ENCODE assay signal across 15 cellular contexts in genomic region chr19:42455621-42456081, GRCh38. TPM values are rescaled to one million over a fixed set of nuclear protein-coding genes. Genes with fewer than 3 reads are reported as not detected.
DNase-seq lines count a peak whose midpoint lies in the region; ATAC-seq, FAIRE-seq and TF ChIP-seq lines count a peak whose summit lies in the region.
"Had no signal": no experiment of that assay in that cellular context is flagged by ENCODE, and none has a peak within 500 bp of the region (broad histone marks: within the 10 kb centered on the region; RNA-seq: fewer than 3 reads in every experiment).

No MANE protein-coding gene starts in this region.

- ATAC-seq in left lobe of liver (no peak), HG03108 (IDR thresholded peaks at IDR 0.05; ENCODE audit: unreplicated experiment) (no peak), HG02870 (IDR thresholded peaks at IDR 0.05; ENCODE audit: unreplicated experiment) (no peak)

- H3K4me3 ChIP-seq in bronchial epithelial cell (ENCODE audit: low read depth, low read length): no peak overlapping the region
- H3K4me3 ChIP-seq: adrenal gland, coronary artery, esophagus squamous epithelium had no signal

- FAIRE-seq in bronchial epithelial cell (lab: Jason Lieb, UNC): peak; percentile 98

- TF ChIP-seq CTCF in bronchial epithelial cell (IDR thresholded peaks at IDR 0.05; ENCODE audit: insufficient read depth, low read length, severe bottlenecking): no peak

- DNase-seq in CD1c-positive myeloid dendritic cell (ENCODE audit: extremely low spot score) (peak; percentile 75), HT-29 (ENCODE audit: low spot score) (peak; percentile 98), bronchial epithelial cell (ENCODE audit: low read depth) (peak; percentile 99), mesenteric fat pad (ENCODE audit: low spot score) (peak; percentile 18), left lobe of liver (ENCODE audit: low spot score) (no peak), DMS 273 treated with DMSO at 0.1 percent for 48 hours (lab: John Stamatoyannopoulos, UW) (no peak)
- DNase-seq: activated CD4-positive, alpha-beta memory T cell treated with anti-CD3 and anti-CD28 coated beads for 36 hours; adrenal gland; DMS79 treated with DMSO at 0.1 percent for 48 hours; esophagus squamous epithelium; MM.1S; NCI-H2081 had no signal

- H3K36me3 ChIP-seq in bronchial epithelial cell (ENCODE audit: control insufficient read depth, insufficient read depth, low read length): no peaks in the 10 kb centered on the region
- H3K36me3 ChIP-seq: adrenal gland, esophagus squamous epithelium had no signal

- H3K27me3 ChIP-seq in bronchial epithelial cell (ENCODE audit: control insufficient read depth, insufficient read depth, low read length): no peaks in the 10 kb centered on the region
- H3K27me3 ChIP-seq: adrenal gland, esophagus squamous epithelium had no signal

RNA-seq across cellular contexts. Expression of gene CXCL17, which starts 12.9 kb away (rescaled TPM):
- 0.61 TPM in 1 of 2 replicates, not detected in the other for total RNA-seq in HT-29 (2014; rRNA removed; shearing (Covaris generic))
- 1.1 and 5.8 TPM in 2 replicates for total RNA-seq in bronchial epithelial cell
- not detected for total RNA-seq in mesenteric fat pad
- total RNA-seq in left lobe of liver: not detected
- total RNA-seq: activated CD4-positive, alpha-beta memory T cell treated with anti-CD3 and anti-CD28 coated beads for 36 hours had no signal

RNA-seq across cellular contexts. Expression of gene LIPE, which starts 28.5 kb away (rescaled TPM):
- total RNA-seq in HT-29 (2014; rRNA removed; shearing (Covaris generic)): 88.7 and 91.3 TPM in 2 replicates
- 7.6 and 8.6 TPM in 2 replicates for total RNA-seq in bronchial epithelial cell
- 1,893 TPM for total RNA-seq in mesenteric fat pad
- 0.83 TPM for total RNA-seq in left lobe of liver

Comparison
In these comparisons a context has a peak if more than half of its experiments do, and no peak if none do; other contexts are left out.
1. DNase-seq: peak in CD1c-positive myeloid dendritic cell (single experiment), HT-29 (single experiment), bronchial epithelial cell (single experiment) and mesenteric fat pad (single experiment); none in left lobe of liver (single experiment) and DMS 273 treated with DMSO at 0.1 percent for 48 hours (single experiment).
2. RNA of gene LIPE, which starts 28.5 kb away (total RNA-seq): 1,893 TPM in mesenteric fat pad (single experiment); 88.7 to 91.3 TPM in HT-29, 7.6 to 8.6 TPM in bronchial epithelial cell and 0.83 TPM in left lobe of liver (single experiment); every median in the first group is over 10 times any median in the second.